8 cellular contexts compared by ENCODE assay signal in the genomic region with DNA sequence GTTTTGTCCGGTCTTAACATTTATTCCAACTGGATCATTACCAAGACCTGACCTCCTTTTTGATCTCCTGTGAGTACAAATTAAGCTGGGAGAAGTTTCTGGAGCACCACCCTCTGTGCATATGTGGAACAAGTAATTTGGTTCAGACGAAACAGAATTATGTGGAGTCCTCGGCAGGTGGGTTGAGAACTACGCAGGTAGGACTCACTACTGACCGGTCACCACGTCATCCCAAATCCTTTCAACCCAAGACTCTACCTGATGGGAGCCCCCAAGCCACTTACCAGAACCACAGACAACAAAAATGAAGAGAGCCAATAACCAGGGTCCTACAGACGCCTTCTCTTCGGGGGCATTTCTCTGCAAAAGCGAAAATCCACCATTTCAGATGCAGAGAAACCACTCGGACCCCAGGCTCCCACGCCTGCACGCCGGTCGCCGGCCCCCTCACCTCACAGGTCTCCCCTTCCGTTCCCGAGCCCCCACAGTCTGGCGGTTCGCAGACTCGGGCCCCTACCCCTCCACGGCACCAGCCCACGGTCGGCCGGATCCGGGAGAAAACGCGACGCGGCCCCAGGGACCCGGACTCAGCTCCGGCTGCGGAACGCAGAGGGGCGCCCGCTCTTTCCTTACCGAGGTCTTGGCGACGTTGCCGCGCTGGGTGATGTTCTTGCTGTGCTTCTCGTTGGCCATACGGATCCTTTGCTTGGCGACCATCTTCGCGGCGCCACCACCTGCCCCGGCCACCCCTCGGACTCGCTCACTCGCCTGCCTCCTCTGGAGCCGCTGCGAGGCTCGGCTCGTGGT. TPM values are rescaled to one million over a fixed set of nuclear protein-coding genes. Genes with fewer than 3 reads are reported as not detected.
DNase-seq lines count a peak whose midpoint lies in the region; ATAC-seq and TF ChIP-seq lines count a peak whose summit lies in the region.

No MANE protein-coding gene starts in this region.

- H3K4me1 ChIP-seq in mammary epithelial cell (ENCODE audit: insufficient read depth, low read length): peaks cover 14% of the 10 kb centered on the region

- dilution Hi-C loops in mammary epithelial cell (cut with HindIII; ENCODE audit: low sequenced_read_pairs): no loop called here

- peaks cover 85% of the 10 kb centered on the region for H3K79me2 ChIP-seq in mammary epithelial cell (ENCODE audit: insufficient read depth, low read length)

- peak in 1 of 2 donors; percentile 14 for TF ChIP-seq CTCF in mammary epithelial cell (conservative IDR thresholded peaks at IDR 0.05 in 1 of 2, IDR thresholded peaks at IDR 0.05 in 1 of 2; ENCODE audit: extremely low read depth in 1 of 2, insufficient read depth in 1 of 2, low read depth in 1 of 2, low read length in 2 of 2)

- ATAC-seq in HG03196 (IDR thresholded peaks at IDR 0.05; ENCODE audit: unreplicated experiment): peak; percentile 14

- DNase-seq in NCI-H510A treated with DMSO at 0.1 percent for 48 hours (lab: John Stamatoyannopoulos, UW): peak; percentile 6
- no peak for DNase-seq in NCI-H510A (lab: John Stamatoyannopoulos, UW)
- peak; percentile 57 for DNase-seq in SW480 (ENCODE audit: low spot score)
- DNase-seq in mammary epithelial cell: peak; percentile 40
- DNase-seq in kidney tubule cell (ENCODE audit: low spot score): peak; percentile 28
- peak; percentile 15 to 41 for DNase-seq in stimulated activated CD4-positive, alpha-beta T cell treated with anti-CD3 and anti-CD28 coated beads, Interleukin-1b, Interleukin-23, amount 100 ng/mL, for 4 hours (ENCODE audit: low read depth in 2 of 2)
- no peak for DNase-seq in NCI-H128 (lab: John Stamatoyannopoulos, UW; ENCODE audit: unreplicated experiment)

- no peaks in the 10 kb centered on the region for H3K27me3 ChIP-seq in mammary epithelial cell (ENCODE audit: insufficient read depth, low read length)

- peak overlapping the region; percentile 96 for H3K9ac ChIP-seq in mammary epithelial cell (ENCODE audit: insufficient read depth, low read length)

- peak overlapping the region; percentile 94 for H3K4me2 ChIP-seq in mammary epithelial cell (ENCODE audit: insufficient read depth, low read depth, low read length)

- H3K36me3 ChIP-seq in mammary epithelial cell (ENCODE audit: insufficient read depth, low read length): peaks cover 16% of the 10 kb centered on the region

- in situ Hi-C loops in mammary epithelial cell (cut with MboI; ENCODE audit: low sequenced_read_pairs in 2 of 2): loop anchor here (25.0 kb wide), 2 partner anchors 317 to 583 kb away; a partner anchor contains a TSS

- peaks cover 2% of the 10 kb centered on the region for H4K20me1 ChIP-seq in mammary epithelial cell (ENCODE audit: insufficient read depth, low read length)

- CTCF ChIA-PET in mammary epithelial cell (lab: Charles Lee; ENCODE audit: low non-redundant PET): interaction anchor here (0.6 kb wide), 1 partner anchor 318 kb away, joined by 3 read pairs; no protein-coding TSS in a partner anchor

- BruUV-seq in mammary epithelial cell (replicated peaks; lab: Mats Ljungman, UMichigan): TSS peak; percentile 27

- H3K4me3 ChIP-seq in mammary epithelial cell (replicated peaks in 1 of 3; ENCODE audit: insufficient read depth in 1 of 3, low read depth in 2 of 3, low read length in 3 of 3): peak overlapping the region; percentile 89 to 96 (median 96)

- intact Hi-C loops in mammary epithelial cell (cut with micrococcal nuclease): loop anchor here (1.0 to 5.0 kb wide), 5 partner anchors 58 to 772 kb away; a partner anchor contains a TSS

- H3K9me3 ChIP-seq in mammary epithelial cell (replicated peaks; ENCODE audit: insufficient read depth, low read length): no peaks in the 10 kb centered on the region

- peak overlapping the region; percentile 75 for H2AFZ ChIP-seq in mammary epithelial cell (ENCODE audit: low read depth, low read length)

- H3K27ac ChIP-seq in mammary epithelial cell (ENCODE audit: insufficient read depth, low read depth, low read length): peak overlapping the region; percentile 87

- WGBS in mammary epithelial cell (ENCODE audit: low coverage, missing lambda C conversion rate): 1% methylated on average over 14 of the region's 54 CpGs

RNA-seq across cellular contexts. Expression of a gene that starts 0.7 kb away (rescaled TPM):
- 100 to 1,000 TPM in 1 of 2 donors, 10 to 100 TPM in 1; 95.2 to 140 TPM for total RNA-seq in mammary epithelial cell
- 50.5 TPM for polyA plus RNA-seq in mammary epithelial cell
- 24.3 TPM for polyA minus RNA-seq in mammary epithelial cell

RNA-seq across cellular contexts. Expression of a gene that starts 1.0 kb away (rescaled TPM):
- total RNA-seq in mammary epithelial cell: 100 to 1,000 TPM in 1 of 2 donors, 10 to 100 TPM in 1; 76.6 to 140 TPM
- polyA plus RNA-seq in mammary epithelial cell: 133 TPM
- 67.7 TPM for polyA minus RNA-seq in mammary epithelial cell

RNA-seq across cellular contexts. Expression of a gene that starts 57.5 kb away (rescaled TPM):
- 100 to 1,000 TPM; 111 to 125 TPM for total RNA-seq in mammary epithelial cell
- polyA plus RNA-seq in mammary epithelial cell: 333 TPM
- 632 TPM for polyA minus RNA-seq in mammary epithelial cell

Comparison
In these comparisons a context has a peak if more than half of its experiments do, and no peak if none do; other contexts are left out.
1. DNase-seq: peak in NCI-H510A treated with DMSO at 0.1 percent for 48 hours (single experiment), SW480 (single experiment), mammary epithelial cell (single experiment), kidney tubule cell (single experiment) and stimulated activated CD4-positive, alpha-beta T cell treated with anti-CD3 and anti-CD28 coated beads, Interleukin-1b, Interleukin-23, amount 100 ng/mL, for 4 hours (2 of 2); none in NCI-H510A (single experiment) and NCI-H128 (single experiment).